ENCODE assay signal across 1 cellular context in genomic region chr9:135499326-135500070, GRCh38.
TF ChIP-seq lines count a peak whose summit lies in the region.

No MANE protein-coding gene starts in this region.

TF ChIP-seq in HepG2, 621 proteins besides CTCF, POLR2A, EP300 and RAD21 (continues in another document):
- 0 out of 2 replicates have a peak, but pooled peaks have one; percentile 46 for TF ChIP-seq ZNF576 (CRISPR knock-in tag; IDR thresholded peaks at IDR 0.05)
- no peak for TF ChIP-seq CEBPG (CRISPR knock-in tag; IDR thresholded peaks at IDR 0.05)
- peak; percentile 84 for TF ChIP-seq GTF2F1 (IDR thresholded peaks at IDR 0.05; ENCODE audit: low read length)
- 0 out of 2 replicates have a peak, but pooled peaks have one; percentile 71 for TF ChIP-seq MYNN (CRISPR knock-in tag; IDR thresholded peaks at IDR 0.05; ENCODE audit: low read depth)
- TF ChIP-seq ZNF720 (CRISPR knock-in tag; IDR thresholded peaks at IDR 0.05), result no peak
- TF ChIP-seq ZNF569 (CRISPR knock-in tag; IDR thresholded peaks at IDR 0.05; ENCODE audit: borderline replicate concordance), result no peak
- peak; percentile 33 for TF ChIP-seq ZNF781 (CRISPR knock-in tag; IDR thresholded peaks at IDR 0.05; ENCODE audit: borderline replicate concordance, not compliant biosample characterization)
- TF ChIP-seq ZMAT3 (CRISPR knock-in tag; conservative IDR thresholded peaks at IDR 0.05), result 0 out of 2 replicates have a peak, but pooled peaks have one; percentile 44
- no peak for TF ChIP-seq THAP9 (CRISPR knock-in tag; IDR thresholded peaks at IDR 0.05; ENCODE audit: borderline replicate concordance)
- no peak for TF ChIP-seq ZBTB46 (CRISPR knock-in tag; IDR thresholded peaks at IDR 0.05; ENCODE audit: borderline replicate concordance)
- 0 out of 2 replicates have a peak, but pooled peaks have one; percentile 6 for TF ChIP-seq FOXO1 (CRISPR knock-in tag; IDR thresholded peaks at IDR 0.05)
- TF ChIP-seq MEF2D (CRISPR knock-in tag; IDR thresholded peaks at IDR 0.05), result peak; percentile 37; the same call in 1 of the 2 replicates
- TF ChIP-seq, protein P1, sequence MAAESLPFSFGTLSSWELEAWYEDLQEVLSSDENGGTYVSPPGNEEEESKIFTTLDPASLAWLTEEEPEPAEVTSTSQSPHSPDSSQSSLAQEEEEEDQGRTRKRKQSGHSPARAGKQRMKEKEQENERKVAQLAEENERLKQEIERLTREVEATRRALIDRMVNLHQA (CRISPR knock-in tag; IDR thresholded peaks at IDR 0.05), result no peak
- no peak for TF ChIP-seq ZNF891 (CRISPR knock-in tag; IDR thresholded peaks at IDR 0.05)
- no peak for TF ChIP-seq PAX8 (CRISPR knock-in tag; IDR thresholded peaks at IDR 0.05; ENCODE audit: borderline replicate concordance)
- no peak for TF ChIP-seq HNF4A (CRISPR knock-in tag; IDR thresholded peaks at IDR 0.05)
- peak; percentile 98 for TF ChIP-seq MXI1 (IDR thresholded peaks at IDR 0.05; ENCODE audit: borderline replicate concordance, low read depth, low read length)
- no peak for TF ChIP-seq ZSCAN31 (CRISPR knock-in tag; IDR thresholded peaks at IDR 0.05; ENCODE audit: low read depth)
- 0 out of 2 replicates have a peak, but pooled peaks have one; percentile 45 for TF ChIP-seq MLX (CRISPR knock-in tag; IDR thresholded peaks at IDR 0.05)
- TF ChIP-seq, protein P2, sequence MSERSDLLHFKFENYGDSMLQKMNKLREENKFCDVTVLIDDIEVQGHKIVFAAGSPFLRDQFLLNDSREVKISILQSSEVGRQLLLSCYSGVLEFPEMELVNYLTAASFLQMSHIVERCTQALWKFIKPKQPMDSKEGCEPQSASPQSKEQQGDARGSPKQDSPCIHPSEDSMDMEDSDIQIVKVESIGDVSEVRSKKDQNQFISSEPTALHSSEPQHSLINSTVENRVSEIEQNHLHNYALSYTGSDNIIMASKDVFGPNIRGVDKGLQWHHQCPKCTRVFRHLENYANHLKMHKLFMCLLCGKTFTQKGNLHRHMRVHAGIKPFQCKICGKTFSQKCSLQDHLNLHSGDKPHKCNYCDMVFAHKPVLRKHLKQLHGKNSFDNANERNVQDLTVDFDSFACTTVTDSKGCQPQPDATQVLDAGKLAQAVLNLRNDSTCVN (CRISPR knock-in tag; IDR thresholded peaks at IDR 0.05; ENCODE audit: borderline replicate concordance), result no peak
- no peak for TF ChIP-seq ZNF7 (CRISPR knock-in tag; IDR thresholded peaks at IDR 0.05)
- TF ChIP-seq AFF4 (CRISPR knock-in tag; IDR thresholded peaks at IDR 0.05), result no peak
- 0 out of 2 replicates have a peak, but pooled peaks have one; percentile 42 for TF ChIP-seq ZBTB7B (CRISPR knock-in tag; IDR thresholded peaks at IDR 0.05)
- TF ChIP-seq, protein P3, sequence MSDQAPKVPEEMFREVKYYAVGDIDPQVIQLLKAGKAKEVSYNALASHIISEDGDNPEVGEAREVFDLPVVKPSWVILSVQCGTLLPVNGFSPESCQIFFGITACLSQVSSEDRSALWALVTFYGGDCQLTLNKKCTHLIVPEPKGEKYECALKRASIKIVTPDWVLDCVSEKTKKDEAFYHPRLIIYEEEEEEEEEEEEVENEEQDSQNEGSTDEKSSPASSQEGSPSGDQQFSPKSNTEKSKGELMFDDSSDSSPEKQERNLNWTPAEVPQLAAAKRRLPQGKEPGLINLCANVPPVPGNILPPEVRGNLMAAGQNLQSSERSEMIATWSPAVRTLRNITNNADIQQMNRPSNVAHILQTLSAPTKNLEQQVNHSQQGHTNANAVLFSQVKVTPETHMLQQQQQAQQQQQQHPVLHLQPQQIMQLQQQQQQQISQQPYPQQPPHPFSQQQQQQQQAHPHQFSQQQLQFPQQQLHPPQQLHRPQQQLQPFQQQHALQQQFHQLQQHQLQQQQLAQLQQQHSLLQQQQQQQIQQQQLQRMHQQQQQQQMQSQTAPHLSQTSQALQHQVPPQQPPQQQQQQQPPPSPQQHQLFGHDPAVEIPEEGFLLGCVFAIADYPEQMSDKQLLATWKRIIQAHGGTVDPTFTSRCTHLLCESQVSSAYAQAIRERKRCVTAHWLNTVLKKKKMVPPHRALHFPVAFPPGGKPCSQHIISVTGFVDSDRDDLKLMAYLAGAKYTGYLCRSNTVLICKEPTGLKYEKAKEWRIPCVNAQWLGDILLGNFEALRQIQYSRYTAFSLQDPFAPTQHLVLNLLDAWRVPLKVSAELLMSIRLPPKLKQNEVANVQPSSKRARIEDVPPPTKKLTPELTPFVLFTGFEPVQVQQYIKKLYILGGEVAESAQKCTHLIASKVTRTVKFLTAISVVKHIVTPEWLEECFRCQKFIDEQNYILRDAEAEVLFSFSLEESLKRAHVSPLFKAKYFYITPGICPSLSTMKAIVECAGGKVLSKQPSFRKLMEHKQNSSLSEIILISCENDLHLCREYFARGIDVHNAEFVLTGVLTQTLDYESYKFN (CRISPR knock-in tag; conservative IDR thresholded peaks at IDR 0.05), result peak; percentile 49; the same call in 1 of the 2 replicates
- TF ChIP-seq ZNF44 (CRISPR knock-in tag; IDR thresholded peaks at IDR 0.05), result no peak
- TF ChIP-seq HNRNPL (IDR thresholded peaks at IDR 0.05; ENCODE audit: low read depth, low read length), result no peak
- 0 out of 2 replicates have a peak, but pooled peaks have one; percentile 50 for TF ChIP-seq ZBTB4 (CRISPR knock-in tag; IDR thresholded peaks at IDR 0.05; ENCODE audit: borderline replicate concordance)
- 0 out of 2 replicates have a peak, but pooled peaks have one; percentile 59 for TF ChIP-seq ARNTL (CRISPR knock-in tag; IDR thresholded peaks at IDR 0.05)
- no peak for TF ChIP-seq ZNF383 (CRISPR knock-in tag; IDR thresholded peaks at IDR 0.05; ENCODE audit: borderline replicate concordance)
- TF ChIP-seq ZNF563 (CRISPR knock-in tag; IDR thresholded peaks at IDR 0.05), result 0 out of 2 replicates have a peak, but pooled peaks have one; percentile 35
- 0 out of 2 replicates have a peak, but pooled peaks have one; percentile 68 for TF ChIP-seq ZNF619 (CRISPR knock-in tag; IDR thresholded peaks at IDR 0.05)
- TF ChIP-seq DR1 (CRISPR knock-in tag; IDR thresholded peaks at IDR 0.05), result no peak
- no peak for TF ChIP-seq ZNF780A (CRISPR knock-in tag; IDR thresholded peaks at IDR 0.05)
- TF ChIP-seq ZNF790 (CRISPR knock-in tag; IDR thresholded peaks at IDR 0.05; ENCODE audit: borderline replicate concordance), result no peak
- no peak for TF ChIP-seq ZC3H4 (CRISPR knock-in tag; IDR thresholded peaks at IDR 0.05; ENCODE audit: borderline replicate concordance)
- no peak for TF ChIP-seq HMGA1 (CRISPR knock-in tag; conservative IDR thresholded peaks at IDR 0.05)
- TF ChIP-seq HNRNPLL (IDR thresholded peaks at IDR 0.05; ENCODE audit: low read depth, low read length, poor library complexity, severe bottlenecking), result peak; percentile 66
- TF ChIP-seq WIZ (CRISPR knock-in tag; IDR thresholded peaks at IDR 0.05), result no peak
- no peak for TF ChIP-seq ATM (IDR thresholded peaks at IDR 0.05; ENCODE audit: borderline replicate concordance)
- TF ChIP-seq CHD2 (IDR thresholded peaks at IDR 0.05; ENCODE audit: low read depth, low read length), result 0 out of 2 replicates have a peak, but pooled peaks have one; percentile 7
- TF ChIP-seq, protein P4, sequence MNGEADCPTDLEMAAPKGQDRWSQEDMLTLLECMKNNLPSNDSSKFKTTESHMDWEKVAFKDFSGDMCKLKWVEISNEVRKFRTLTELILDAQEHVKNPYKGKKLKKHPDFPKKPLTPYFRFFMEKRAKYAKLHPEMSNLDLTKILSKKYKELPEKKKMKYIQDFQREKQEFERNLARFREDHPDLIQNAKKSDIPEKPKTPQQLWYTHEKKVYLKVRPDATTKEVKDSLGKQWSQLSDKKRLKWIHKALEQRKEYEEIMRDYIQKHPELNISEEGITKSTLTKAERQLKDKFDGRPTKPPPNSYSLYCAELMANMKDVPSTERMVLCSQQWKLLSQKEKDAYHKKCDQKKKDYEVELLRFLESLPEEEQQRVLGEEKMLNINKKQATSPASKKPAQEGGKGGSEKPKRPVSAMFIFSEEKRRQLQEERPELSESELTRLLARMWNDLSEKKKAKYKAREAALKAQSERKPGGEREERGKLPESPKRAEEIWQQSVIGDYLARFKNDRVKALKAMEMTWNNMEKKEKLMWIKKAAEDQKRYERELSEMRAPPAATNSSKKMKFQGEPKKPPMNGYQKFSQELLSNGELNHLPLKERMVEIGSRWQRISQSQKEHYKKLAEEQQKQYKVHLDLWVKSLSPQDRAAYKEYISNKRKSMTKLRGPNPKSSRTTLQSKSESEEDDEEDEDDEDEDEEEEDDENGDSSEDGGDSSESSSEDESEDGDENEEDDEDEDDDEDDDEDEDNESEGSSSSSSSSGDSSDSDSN (CRISPR knock-in tag; IDR thresholded peaks at IDR 0.05), result peak; percentile 83
